In genomic region chr1:101241485-101242225, GRCh38 we compare ENCODE assay signal across 9 cellular contexts. TPM values are rescaled to one million over a fixed set of nuclear protein-coding genes. Genes with fewer than 3 reads are reported as not detected.
DNase-seq lines count a peak whose midpoint lies in the region; ATAC-seq and TF ChIP-seq lines count a peak whose summit lies in the region.
"Had no signal": no experiment of that assay in that cellular context is flagged by ENCODE, and none has a peak within 500 bp of the region (broad histone marks: within the 10 kb centered on the region; RNA-seq: fewer than 3 reads in every experiment).

No MANE protein-coding gene starts in this region.

- H3K27me3 ChIP-seq in lower lobe of right lung (ENCODE audit: low read depth): peaks cover 12% of the 10 kb centered on the region

- H3K9me3 ChIP-seq in KOPT-K1 (ENCODE audit: insufficient read depth, low read length, poor library complexity, severe bottlenecking) (no peaks in the 10 kb centered on the region), lower lobe of right lung (no peaks in the 10 kb centered on the region)

- H3K4me1 ChIP-seq in lower lobe of right lung: no peaks in the 10 kb centered on the region

- ATAC-seq in GM18505 (IDR thresholded peaks at IDR 0.05; ENCODE audit: unreplicated experiment) (peak; percentile 27), GM21367 (IDR thresholded peaks at IDR 0.05; ENCODE audit: unreplicated experiment) (peak; percentile 34), lower lobe of right lung (no peak), left lobe of liver (no peak)

- TF ChIP-seq POLR2A in GM18505 (IDR thresholded peaks at IDR 0.05; ENCODE audit: borderline replicate concordance, extremely low read depth, insufficient read depth, insufficient read length) (peak; percentile 14), erythroblast (IDR thresholded peaks at IDR 0.05; ENCODE audit: low read length) (no peak)

- H3K36me3 ChIP-seq in KOPT-K1 (ENCODE audit: insufficient read depth, low read length) (peaks cover 52% of the 10 kb centered on the region), lower lobe of right lung (peaks cover 11% of the 10 kb centered on the region)

- H3K27ac ChIP-seq in KOPT-K1 (ENCODE audit: low read depth, low read length, poor library complexity, severe bottlenecking) (peak overlapping the region; percentile 32), lower lobe of right lung (peak overlapping the region; percentile 44)

- DNase-seq in lower lobe of right lung: no peak
- DNase-seq in 8988T: no peak
- DNase-seq in left lobe of liver (ENCODE audit: low spot score): no peak
- DNase-seq in effector CD8-positive, alpha-beta T cell (lab: John Stamatoyannopoulos, UW): no peak
- no peak for DNase-seq in erythroblast (lab: John Stamatoyannopoulos, UW)
- DNase-seq: GDM1 had no signal

- peak overlapping the region; percentile 12 for H3K4me3 ChIP-seq in lower lobe of right lung

- no peak for TF ChIP-seq CTCF in lower lobe of right lung (IDR thresholded peaks at IDR 0.05)

- intact Hi-C loops in lower lobe of right lung (cut with DNase I): no loop called here

RNA-seq across cellular contexts. Expression of gene S1PR1, which starts 4.8 kb away (rescaled TPM):
- 107 TPM for total RNA-seq in lower lobe of right lung
- 12.1 TPM for total RNA-seq in left lobe of liver

Comparison
In these comparisons a context has a peak if more than half of its experiments do, and no peak if none do; other contexts are left out.
1. ATAC-seq: peak in GM18505 (single experiment) and GM21367 (single experiment); none in lower lobe of right lung (0 of 2) and left lobe of liver (single experiment).